Comparison of ENCODE assay signal across 8 cellular contexts in genomic region chr14:77140937-77141591, GRCh38. TPM values are rescaled to one million over a fixed set of nuclear protein-coding genes. Genes with fewer than 3 reads are reported as not detected.
DNase-seq lines count a peak whose midpoint lies in the region; ATAC-seq and TF ChIP-seq lines count a peak whose summit lies in the region.

No MANE protein-coding gene starts in this region.

- H3K9me3 Mint-ChIP-seq in mesothelial cell of epicardium, result no peaks in the 10 kb centered on the region

- H3K27ac ChIP-seq in dorsolateral prefrontal cortex, result peak overlapping the region in 58 of 59 donors; percentile 29 to 93 (median 84)

- TF ChIP-seq CTCF in GM12865 (IDR thresholded peaks at IDR 0.05; ENCODE audit: insufficient read depth, low read depth, low read length, missing control alignments), result peak; percentile 34
- peak in 45 of 56 donors; percentile 3 to 61 (median 33) for TF ChIP-seq CTCF in dorsolateral prefrontal cortex (IDR thresholded peaks at IDR 0.05 in 54 of 56, conservative IDR thresholded peaks at IDR 0.05 in 2 of 56; ENCODE audit: low read depth in 1 of 56, partially characterized antibody in 56 of 56)
- TF ChIP-seq CTCF in mesothelial cell of epicardium (IDR thresholded peaks at IDR 0.05; ENCODE audit: unreplicated experiment), result peak; percentile 75

- H3K4me3 ChIP-seq in GM12865 (ENCODE audit: low read depth, low read length) (no peak overlapping the region), dorsolateral prefrontal cortex (peak overlapping the region; percentile 42 to 80 (median 68))

- peak overlapping the region; percentile 61 for H3K4me3 Mint-ChIP-seq in mesothelial cell of epicardium

- DNase-seq in GM12865 (ENCODE audit: low read depth) (no peak), NCI-H2227 (lab: John Stamatoyannopoulos, UW; ENCODE audit: unreplicated experiment) (peak; percentile 82), dorsolateral prefrontal cortex (peak in 3 of 10 donors; percentile 19 to 66 (median 56)), mesothelial cell of epicardium (ENCODE audit: low spot score in 2 of 2, unreplicated experiment in 2 of 2) (peak; percentile 39 to 77), OCI-M2 (lab: John Stamatoyannopoulos, UW; ENCODE audit: unreplicated experiment) (no peak)

- H3K27ac Mint-ChIP-seq in mesothelial cell of epicardium, result no peak overlapping the region

- intact Hi-C loops in dorsolateral prefrontal cortex (cut with DNase I), result no loop called here

- no peaks in the 10 kb centered on the region for H3K36me3 Mint-ChIP-seq in mesothelial cell of epicardium

- peaks cover 17% of the 10 kb centered on the region for H3K4me1 Mint-ChIP-seq in mesothelial cell of epicardium

- H3K27me3 ChIP-seq in dorsolateral prefrontal cortex, result peaks cover 0 to 12% (median 0%) of the 10 kb centered on the region in 45 donors

- H3K27me3 Mint-ChIP-seq in mesothelial cell of epicardium (ENCODE audit: low read depth), result peaks cover 93% of the 10 kb centered on the region

- no peak for ATAC-seq in GM21381 (IDR thresholded peaks at IDR 0.05; ENCODE audit: unreplicated experiment)
- ATAC-seq in HG02884 (IDR thresholded peaks at IDR 0.05; ENCODE audit: unreplicated experiment), result no peak
- no peak for ATAC-seq in HG02870 (IDR thresholded peaks at IDR 0.05; ENCODE audit: unreplicated experiment)

RNA-seq across cellular contexts. Expression of gene ZDHHC22, which starts 0.5 kb away (rescaled TPM):
- total RNA-seq in dorsolateral prefrontal cortex, result 100 to 1,000 TPM in 1 of 120 experiments, 10 to 100 TPM in 119; 19.6 to 100 (median 62.4) TPM
- not detected in 3 replicates for total RNA-seq in mesothelial cell of epicardium

RNA-seq across cellular contexts. Expression of gene TMEM63C, which starts 40.5 kb away (rescaled TPM):
- total RNA-seq in dorsolateral prefrontal cortex (100 to 1,000 TPM in 1 of 120 experiments, 10 to 100 TPM in 119; 19.9 to 103 (median 62.0) TPM), mesothelial cell of epicardium (6.2 to 7.7 TPM (median 7.0 TPM) in 3 replicates)

RNA-seq across cellular contexts. Expression of gene CIPC, which starts 43.0 kb away (rescaled TPM):
- total RNA-seq in dorsolateral prefrontal cortex (100 to 1,000 TPM in 30 of 120 experiments, 10 to 100 TPM in 90; 63.6 to 149 (median 93.0) TPM), mesothelial cell of epicardium (21.9 to 22.9 TPM (median 22.4 TPM) in 3 replicates)

Comparison
In these comparisons a context has a peak if more than half of its experiments do, and no peak if none do; other contexts are left out.
1. DNase-seq: peak in NCI-H2227 (single experiment) and mesothelial cell of epicardium (2 of 2); none in GM12865 (single experiment) and OCI-M2 (single experiment).
2. RNA of gene ZDHHC22, which starts 0.5 kb away (total RNA-seq): 19.6 to 100 TPM in dorsolateral prefrontal cortex; not detected in mesothelial cell of epicardium; every median in the first group is over 10 times any median in the second.
3. Peak in every context shown above with its lines, with median percentiles within 50 percentile points of each other: CTCF ChIP-seq.